ENCODE assay signal across 8 cellular contexts in the genomic region with DNA sequence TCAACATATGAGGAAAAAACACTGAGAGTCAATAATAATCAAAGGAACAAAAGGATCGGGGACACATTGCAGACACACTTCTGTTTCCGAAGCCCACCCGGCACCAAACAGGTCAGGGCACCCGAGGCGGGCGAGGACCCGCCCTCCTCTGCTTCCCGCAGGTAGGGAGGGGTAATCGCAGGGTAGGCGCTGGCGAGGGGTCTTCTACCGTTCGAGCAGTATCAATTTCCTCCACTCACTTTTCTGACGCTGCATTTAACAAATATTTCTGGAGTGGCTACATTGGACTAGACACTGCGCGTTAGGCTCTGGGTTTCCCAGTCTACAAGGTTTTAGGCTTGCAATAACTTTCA. TPM values are rescaled to one million over a fixed set of nuclear protein-coding genes. Genes with fewer than 3 reads are reported as not detected.
A peak's percentile ranks its signal among the peaks of the same experiment; 100 is the strongest.
DNase-seq lines count a peak whose midpoint lies in the region; ATAC-seq and TF ChIP-seq lines count a peak whose summit lies in the region.

No MANE protein-coding gene starts in this region.

- peaks cover 21% of the 10 kb centered on the region for H3K36me3 ChIP-seq in DND-41 (ENCODE audit: insufficient read depth, low read length)
- peaks cover 19% of the 10 kb centered on the region for H3K36me3 ChIP-seq in OCI-LY7 (ENCODE audit: insufficient read depth, low read length)
- no peaks in the 10 kb centered on the region for H3K36me3 ChIP-seq in ovary

- POLR2A ChIA-PET in OCI-LY7 (lab: Charles Lee), result no interaction called here

- H3K27ac ChIP-seq in DND-41 (ENCODE audit: low read length) (peak overlapping the region; percentile 88), OCI-LY7 (ENCODE audit: low read depth, low read length, poor library complexity, severe bottlenecking) (no peak overlapping the region), ovary (peak overlapping the region; percentile 62 to 93)

- TF ChIP-seq EP300 in ovary (IDR thresholded peaks at IDR 0.05), result no peak

- TF ChIP-seq CTCF in DND-41 (IDR thresholded peaks at IDR 0.05; ENCODE audit: borderline replicate concordance, extremely low read depth, low read length, poor library complexity, severe bottlenecking) (no peak), OCI-LY7 (conservative IDR thresholded peaks at IDR 0.05; ENCODE audit: low read length) (no peak), epithelial cell of esophagus (IDR thresholded peaks at IDR 0.05; ENCODE audit: insufficient read depth, low read depth, low read length, missing control alignments) (no peak), ovary (IDR thresholded peaks at IDR 0.05) (no peak)

- peak overlapping the region; percentile 86 to 98; a peak in 3 of 4 replicates for H3K4me3 ChIP-seq in DND-41 (ENCODE audit: low read depth in 1 of 2, low read length in 2 of 2)
- H3K4me3 ChIP-seq in OCI-LY7 (ENCODE audit: low read depth, low read length, poor library complexity, severe bottlenecking), result peak overlapping the region; percentile 92
- peak overlapping the region; percentile 75 for H3K4me3 ChIP-seq in epithelial cell of esophagus (ENCODE audit: low read length)
- peak overlapping the region; percentile 95 for H3K4me3 ChIP-seq in ovary

- no peak for TF ChIP-seq POLR2A in ovary (IDR thresholded peaks at IDR 0.05)

- no peaks in the 10 kb centered on the region for H3K9me2 ChIP-seq in OCI-LY7 (ENCODE audit: insufficient read depth, low read length)

- DNase-seq in DND-41 (peak; percentile 34), OCI-LY7 (ENCODE audit: low spot score) (peak; percentile 24), epithelial cell of esophagus (ENCODE audit: low read depth) (no peak), ovary (peak in 3 of 5 donors; percentile 18 to 31 (median 22)), islet precursor cell (no peak), DMS114 treated with DMSO at 0.1 percent for 48 hours (lab: John Stamatoyannopoulos, UW; ENCODE audit: unreplicated experiment) (no peak)
- no peak for DNase-seq in stimulated activated naive CD4-positive, alpha-beta T cell treated with Interleukin-2 at 50 U/mL for 16 hours (lab: John Stamatoyannopoulos, UW)

- peak overlapping the region; percentile 93 for H3K9ac ChIP-seq in DND-41 (ENCODE audit: low read depth, low read length)

- BruUV-seq in OCI-LY7 (replicated peaks; lab: Mats Ljungman, UMichigan), result no TSS peak

- H4K20me1 ChIP-seq in DND-41 (ENCODE audit: insufficient read depth, low read length) (peaks cover 43% of the 10 kb centered on the region), OCI-LY7 (ENCODE audit: insufficient read depth, low read length) (peaks cover 23% of the 10 kb centered on the region)

- H3K4me1 ChIP-seq in DND-41 (ENCODE audit: insufficient read depth, low read length), result peaks cover 44% of the 10 kb centered on the region
- H3K4me1 ChIP-seq in OCI-LY7 (ENCODE audit: insufficient read depth, low read length, poor library complexity, severe bottlenecking), result peaks cover 26% of the 10 kb centered on the region
- H3K4me1 ChIP-seq in ovary (ENCODE audit: insufficient read depth), result peaks cover 8% of the 10 kb centered on the region

- ATAC-seq in DND-41 (ENCODE audit: insufficient read depth, low read depth) (peak; percentile 32), HG02938 (IDR thresholded peaks at IDR 0.05; ENCODE audit: unreplicated experiment) (no peak)

- H3K9me3 ChIP-seq in DND-41 (ENCODE audit: insufficient read depth, low read length, severe bottlenecking), result no peaks in the 10 kb centered on the region
- no peaks in the 10 kb centered on the region for H3K9me3 ChIP-seq in OCI-LY7 (ENCODE audit: low read length)
- no peaks in the 10 kb centered on the region for H3K9me3 ChIP-seq in ovary

- CTCF ChIA-PET in OCI-LY7 (lab: Charles Lee; ENCODE audit: unreplicated experiment), result no interaction called here

- peaks cover 64% of the 10 kb centered on the region for H3K79me2 ChIP-seq in DND-41 (ENCODE audit: insufficient read depth, low read length)
- H3K79me2 ChIP-seq in OCI-LY7 (ENCODE audit: insufficient read depth, low read depth, low read length), result peaks cover 60% of the 10 kb centered on the region

- 10 to 13% (median 10%) methylated on average over 16 of the region's 16 CpGs for WGBS in ovary, 3 donors

- intact Hi-C loops in OCI-LY7 (cut with micrococcal nuclease; ENCODE audit: unreplicated experiment) (loop anchor here (5.0 kb wide), 1 partner anchor 52 kb away; no protein-coding TSS in a partner anchor), ovary (cut with DNase I) (no loop called here)

- H3K27me3 ChIP-seq in DND-41 (ENCODE audit: insufficient read depth, low read length, poor library complexity), result no peaks in the 10 kb centered on the region
- no peaks in the 10 kb centered on the region for H3K27me3 ChIP-seq in ovary

- H3K4me2 ChIP-seq in DND-41 (ENCODE audit: insufficient read depth, low read length) (peak overlapping the region; percentile 80), OCI-LY7 (ENCODE audit: low read length) (peak overlapping the region; percentile 87)

- peak overlapping the region; percentile 77 for H2AFZ ChIP-seq in DND-41 (ENCODE audit: low read depth, low read length)
- H2AFZ ChIP-seq in OCI-LY7 (ENCODE audit: low read length), result no peak overlapping the region

RNA-seq across cellular contexts. Expression of a gene that starts 1.3 kb away (rescaled TPM):
- total RNA-seq in OCI-LY7 (2014; rRNA removed; shearing (Covaris generic)), result 82.5 and 120 TPM in 2 replicates
- total RNA-seq in OCI-LY7 (2022), result 135 and 165 TPM in 2 replicates
- 100 to 1,000 TPM in 4 of 7 donors, 10 to 100 TPM in 3; 84.4 to 176 (median 104) TPM for total RNA-seq in ovary
- 100 to 1,000 TPM; 117 to 135 TPM for polyA plus RNA-seq in ovary

RNA-seq across cellular contexts. Expression of a gene that starts 47.1 kb away (rescaled TPM):
- total RNA-seq in OCI-LY7 (2014; rRNA removed; shearing (Covaris generic)), result not detected in 2 replicates
- total RNA-seq in OCI-LY7 (2022) (not detected in 2 replicates), ovary (under 1 TPM in 4 of 7 donors, not detected in 3; 0.12 to 0.34 (median 0.25) TPM)
- under 1 TPM in 1 of 2 donors, not detected in 1; 0.07 TPM for polyA plus RNA-seq in ovary

Comparison
In these comparisons a context has a peak if more than half of its experiments do, and no peak if none do; other contexts are left out.
1. DNase-seq: peak in DND-41 (single experiment), OCI-LY7 (single experiment) and ovary (3 of 5); none in epithelial cell of esophagus (single experiment), stimulated activated naive CD4-positive, alpha-beta T cell treated with Interleukin-2 at 50 U/mL for 16 hours (single experiment), islet precursor cell (single experiment) and DMS114 treated with DMSO at 0.1 percent for 48 hours (single experiment).
2. Peak in every context shown above with its lines, with median percentiles within 50 percentile points of each other: H3K4me3 ChIP-seq.